In genomic region chr1:156660752-156661112, GRCh38 we compare ENCODE assay signal across 1 cellular context.
TF ChIP-seq lines count a peak whose summit lies in the region.

No MANE protein-coding gene starts in this region.

TF ChIP-seq in IMR-90, 13 proteins besides CTCF, POLR2A, EP300 and RAD21 (continued from another document):
- TF ChIP-seq USF2 (IDR thresholded peaks at IDR 0.05; ENCODE audit: low read depth, low read length): no peak
- no peak for TF ChIP-seq RFX5 (IDR thresholded peaks at IDR 0.05; ENCODE audit: low read depth, low read length)
- no peak for TF ChIP-seq BHLHE40 (IDR thresholded peaks at IDR 0.05; ENCODE audit: low read depth, low read length)
- TF ChIP-seq ELK1 (IDR thresholded peaks at IDR 0.05; ENCODE audit: borderline replicate concordance, low read depth, low read length): no peak
- no peak for TF ChIP-seq NFE2L2 (IDR thresholded peaks at IDR 0.05; ENCODE audit: low read depth, low read length)
- no peak for TF ChIP-seq CEBPB (IDR thresholded peaks at IDR 0.05; ENCODE audit: low read depth, low read length)
- TF ChIP-seq CHD1 (IDR thresholded peaks at IDR 0.05; ENCODE audit: low read depth, low read length): no peak
TF ChIP-seq in IMR-90: peak in this region for 0.
